Comparison of ENCODE assay signal across 8 cellular contexts in genomic region chr1:38990401-38990745, GRCh38. TPM values are rescaled to one million over a fixed set of nuclear protein-coding genes. Genes with fewer than 3 reads are reported as not detected.
DNase-seq lines count a peak whose midpoint lies in the region; ATAC-seq and TF ChIP-seq lines count a peak whose summit lies in the region.

No MANE protein-coding gene starts in this region.

- intact Hi-C loops in posterior cingulate gyrus (cut with DNase I), result loop anchor here (5.0 kb wide), 2 partner anchors 73 to 118 kb away; partner anchors contain the start of gene MYCBP

- H3K27ac Mint-ChIP-seq in neural crest cell (ENCODE audit: unreplicated experiment), result peak overlapping the region; percentile 84

- H4K20me1 ChIP-seq in OCI-LY1 (ENCODE audit: insufficient read depth, low read length), result no peaks in the 10 kb centered on the region

- peak overlapping the region; percentile 77; the same call in 1 of the 2 replicates for H2AFZ ChIP-seq in OCI-LY1 (ENCODE audit: low read length)

- peaks cover 37% of the 10 kb centered on the region for H3K79me2 ChIP-seq in OCI-LY1 (ENCODE audit: insufficient read depth, low read length)

- no peaks in the 10 kb centered on the region for H3K9me3 ChIP-seq in OCI-LY1 (ENCODE audit: low read length)
- no peaks in the 10 kb centered on the region for H3K9me3 ChIP-seq in duodenal mucosa (ENCODE audit: control insufficient read depth in 1 of 2, low read length in 2 of 2)

- peaks cover 3% of the 10 kb centered on the region for H3K36me3 Mint-ChIP-seq in neural crest cell (ENCODE audit: low read depth)

- no peak for ATAC-seq in HG03354 (IDR thresholded peaks at IDR 0.05; ENCODE audit: poor library complexity, severe bottlenecking, unreplicated experiment)

- no peaks in the 10 kb centered on the region for H3K27me3 ChIP-seq in OCI-LY1 (ENCODE audit: insufficient read depth, low read length)
- H3K27me3 ChIP-seq in duodenal mucosa (ENCODE audit: control insufficient read depth in 1 of 2, insufficient read depth in 2 of 2, low read length in 2 of 2), result no peaks in the 10 kb centered on the region

- TF ChIP-seq CTCF in OCI-LY1 (IDR thresholded peaks at IDR 0.05; ENCODE audit: low read length), result no peak
- no peak for TF ChIP-seq CTCF in neural crest cell (conservative IDR thresholded peaks at IDR 0.05)

- peak overlapping the region; percentile 81 for H3K4me3 Mint-ChIP-seq in neural crest cell

- peak overlapping the region; percentile 94 for H3K4me3 ChIP-seq in OCI-LY1 (ENCODE audit: low read depth, low read length, poor library complexity, severe bottlenecking)
- H3K4me3 ChIP-seq in duodenal mucosa (ENCODE audit: low read depth in 1 of 2, low read length in 2 of 2), result peak overlapping the region; percentile 77 to 79

- H3K4me1 Mint-ChIP-seq in neural crest cell, result peaks cover 53% of the 10 kb centered on the region

- no peaks in the 10 kb centered on the region for H3F3A ChIP-seq in OCI-LY1 (ENCODE audit: insufficient read depth, low read length)

- DNase-seq in NCI-H2196 (lab: John Stamatoyannopoulos, UW; ENCODE audit: unreplicated experiment) (peak; percentile 54), NCI-H2196 treated with DMSO at 0.1 percent for 48 hours (lab: John Stamatoyannopoulos, UW; ENCODE audit: unreplicated experiment) (no peak), neural crest cell (ENCODE audit: low read depth, low spot score) (no peak), NCI-H1092 treated with DMSO at 0.1 percent for 48 hours (lab: John Stamatoyannopoulos, UW) (no peak), posterior cingulate gyrus (no peak)

- peak overlapping the region; percentile 69 for H3K27ac ChIP-seq in OCI-LY1 (ENCODE audit: low read depth, low read length, poor library complexity, severe bottlenecking)
- H3K27ac ChIP-seq in duodenal mucosa (ENCODE audit: low read depth, low read length), result peak overlapping the region; percentile 68

- H3K4me1 ChIP-seq in OCI-LY1 (ENCODE audit: insufficient read depth, low read length, severe bottlenecking) (peaks cover 23% of the 10 kb centered on the region), duodenal mucosa (ENCODE audit: control insufficient read depth in 1 of 2, insufficient read depth in 2 of 2, low read length in 2 of 2) (peaks cover 20 to 29% of the 10 kb centered on the region in 2 donors)

- peak overlapping the region; percentile 56 for H3K9ac ChIP-seq in OCI-LY1 (ENCODE audit: low read length)
- H3K9ac ChIP-seq in duodenal mucosa (ENCODE audit: low read depth in 1 of 2, low read length in 2 of 2), result peak overlapping the region; percentile 47 to 71

- no peaks in the 10 kb centered on the region for H3K9me2 ChIP-seq in OCI-LY1 (ENCODE audit: low read depth, low read length)

- H3K36me3 ChIP-seq in OCI-LY1 (ENCODE audit: insufficient read depth, low read length), result peaks cover 27% of the 10 kb centered on the region
- H3K36me3 ChIP-seq in duodenal mucosa (ENCODE audit: control insufficient read depth in 1 of 2, insufficient read depth in 2 of 2, low read length in 2 of 2), result peaks cover 0 to 2% of the 10 kb centered on the region in 2 donors

- no peaks in the 10 kb centered on the region for H3K27me3 Mint-ChIP-seq in neural crest cell (ENCODE audit: low read depth)

- no peaks in the 10 kb centered on the region for H3K9me3 Mint-ChIP-seq in neural crest cell

- peak overlapping the region; percentile 80 for H3K4me2 ChIP-seq in OCI-LY1 (ENCODE audit: low read length)

RNA-seq across cellular contexts. Expression of gene AKIRIN1, which starts 0.7 kb away (rescaled TPM):
- total RNA-seq in neural crest cell, result 93.3 and 97.9 TPM in 2 replicates

RNA-seq across cellular contexts. Expression of gene NDUFS5, which starts 35.8 kb away (rescaled TPM):
- total RNA-seq in neural crest cell, result 237 and 256 TPM in 2 replicates

RNA-seq across cellular contexts. Expression of gene RHBDL2, which starts 48.7 kb away (rescaled TPM):
- total RNA-seq in neural crest cell, result not detected in 2 replicates
